Comparison of ENCODE assay signal across 10 cellular contexts in genomic region chr17:75428775-75429469, GRCh38. TPM values are rescaled to one million over a fixed set of nuclear protein-coding genes. Genes with fewer than 3 reads are reported as not detected.
A peak's percentile ranks its signal among the peaks of the same experiment; 100 is the strongest.
DNase-seq lines count a peak whose midpoint lies in the region; ATAC-seq and TF ChIP-seq lines count a peak whose summit lies in the region.
"Had no signal": no experiment of that assay in that cellular context is flagged by ENCODE, and none has a peak within 500 bp of the region (broad histone marks: within the 10 kb centered on the region; RNA-seq: fewer than 3 reads in every experiment).

No MANE protein-coding gene starts in this region.

- no peaks in the 10 kb centered on the region for H3K36me3 ChIP-seq in HUES64 (ENCODE audit: insufficient read depth, low read length)
- H3K36me3 ChIP-seq in left lung, result no peaks in the 10 kb centered on the region

- DNase-seq in astrocyte of the spinal cord (ENCODE audit: low read depth, low spot score) (peak; percentile 92), left lung (no peak), superior temporal gyrus (ENCODE audit: extremely low spot score) (peak; percentile 71), NCI-H2107 (lab: John Stamatoyannopoulos, UW) (no peak)
- no peak for DNase-seq in activated CD8-positive, alpha-beta memory T cell treated with anti-CD3 and anti-CD28 coated beads, Interleukin-2, amount 50 U/mL, for 4 hours
- DNase-seq: SHP77 treated with DMSO at 0.1 percent for 48 hours had no signal

- H3K4me3 ChIP-seq in HUES64 (ENCODE audit: low read length) (no peak overlapping the region), astrocyte of the spinal cord (ENCODE audit: low read depth, low read length) (no peak overlapping the region), left lung (no peak overlapping the region)

- intact Hi-C loops in left lung (cut with DNase I), result loop anchor here in 1 of 2 donors (10.0 kb wide), 2 partner anchors 96 to 316 kb away; partner anchors contain the start of gene LLGL2

- H3K9me3 ChIP-seq in HUES64 (ENCODE audit: insufficient read depth, low read depth, low read length) (no peaks in the 10 kb centered on the region), left lung (no peaks in the 10 kb centered on the region)

- in situ Hi-C loops in astrocyte of the spinal cord (cut with HindIII; ENCODE audit: low sequenced_read_pairs), result no loop called here

- peak overlapping the region; percentile 24; the same call in 1 of the 2 replicates for H3K9ac ChIP-seq in HUES64 (ENCODE audit: low read depth, low read length)

- no peak overlapping the region for H3K27ac ChIP-seq in HUES64 (ENCODE audit: low read depth, low read length)
- H3K27ac ChIP-seq in left lung, result peak overlapping the region; percentile 30 to 65

- TF ChIP-seq CTCF in astrocyte of the spinal cord (IDR thresholded peaks at IDR 0.05; ENCODE audit: low read depth, low read length), result no peak
- TF ChIP-seq CTCF in left lung (IDR thresholded peaks at IDR 0.05), result no peak

- ATAC-seq in left lung (peak; percentile 21), HG02571 (IDR thresholded peaks at IDR 0.05; ENCODE audit: unreplicated experiment) (no peak), GM18867 (IDR thresholded peaks at IDR 0.05; ENCODE audit: unreplicated experiment) (no peak)
- ATAC-seq: stimulated activated memory B cell treated with anti-CD40 and anti-IgM and Interleukin-4, amounts not matched to agents 10 μg/mL and 1 μg/mL and 100 μg/mL, for 72 hours had no signal

- H3K27me3 ChIP-seq in HUES64 (ENCODE audit: insufficient read depth, low read length) (no peaks in the 10 kb centered on the region), left lung (no peaks in the 10 kb centered on the region)

- H3K4me1 ChIP-seq in HUES64 (ENCODE audit: insufficient read depth, low read length) (peaks cover 11% of the 10 kb centered on the region; the same call in 1 of the 2 replicates), left lung (peaks cover 8 to 24% of the 10 kb centered on the region in 2 donors)

- WGBS in HUES64, result 90% methylated on average over 16 of the region's 16 CpGs

RNA-seq across cellular contexts. Expression of gene GRB2, which starts 23.4 kb away (rescaled TPM):
- polyA plus RNA-seq in HUES64 (2013, experiment 1 of 2), result 58.3 TPM
- polyA plus RNA-seq in HUES64 (2013, experiment 2 of 2), result 53.7 TPM
- total RNA-seq in left lung, result 100 to 1,000 TPM; 110 to 214 TPM

RNA-seq across cellular contexts. Expression of gene TMEM94, which starts 27.5 kb away (rescaled TPM):
- polyA plus RNA-seq in HUES64 (2013, experiment 1 of 2), result 35.3 TPM
- polyA plus RNA-seq in HUES64 (2013, experiment 2 of 2), result 46.3 TPM
- 10 to 100 TPM; 68.4 to 74.3 TPM for total RNA-seq in left lung

Comparison
In these comparisons a context has a peak if more than half of its experiments do, and no peak if none do; other contexts are left out.
1. DNase-seq: peak in astrocyte of the spinal cord (single experiment) and superior temporal gyrus (single experiment); none in left lung (0 of 2), NCI-H2107 (single experiment) and activated CD8-positive, alpha-beta memory T cell treated with anti-CD3 and anti-CD28 coated beads, Interleukin-2, amount 50 U/mL, for 4 hours (single experiment).